20 cellular contexts compared by ENCODE assay signal in the genomic region with DNA sequence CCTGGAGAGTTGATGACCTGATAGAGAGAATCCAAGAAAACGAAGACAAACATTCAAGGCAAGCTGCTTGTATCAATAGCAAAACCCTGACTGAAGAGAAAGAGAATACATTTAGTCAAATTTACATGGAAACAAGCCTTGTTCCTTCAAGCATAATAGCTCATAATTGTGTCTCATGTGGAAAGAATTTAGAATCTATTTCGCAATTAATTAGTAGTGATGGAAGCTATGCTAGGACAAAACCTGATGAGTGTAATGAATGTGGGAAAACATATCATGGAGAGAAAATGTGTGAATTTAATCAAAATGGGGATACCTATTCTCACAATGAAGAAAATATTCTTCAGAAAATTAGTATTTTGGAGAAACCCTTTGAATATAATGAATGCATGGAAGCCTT. TPM values are rescaled to one million over a fixed set of nuclear protein-coding genes. Genes with fewer than 3 reads are reported as not detected.
DNase-seq lines count a peak whose midpoint lies in the region; TF ChIP-seq lines count a peak whose summit lies in the region.
"Had no signal": no experiment of that assay in that cellular context is flagged by ENCODE, and none has a peak within 500 bp of the region (broad histone marks: within the 10 kb centered on the region; RNA-seq: fewer than 3 reads in every experiment).

No MANE protein-coding gene starts in this region.

- H3K9me2 ChIP-seq in PC-9 (ENCODE audit: insufficient read depth), result no peaks in the 10 kb centered on the region

- intact Hi-C loops in PC-9 (cut with micrococcal nuclease; ENCODE audit: unreplicated experiment), result no loop called here

- CTCF ChIA-PET in CD8-positive, alpha-beta memory T cell (lab: Charles Lee), result no interaction called here
- CTCF ChIA-PET in PC-9 (lab: Charles Lee), result no interaction called here

- H3F3A ChIP-seq in PC-9 (ENCODE audit: insufficient read depth, low read depth), result peaks cover 44% of the 10 kb centered on the region

- BruUV-seq in PC-9 (replicated peaks; lab: Mats Ljungman, UMichigan), result no TSS peak

- H3K4me1 Mint-ChIP-seq in CD8-positive, alpha-beta memory T cell, result no peaks in the 10 kb centered on the region
- H3K4me1 Mint-ChIP-seq: activated naive CD8-positive, alpha-beta T cell treated with anti-CD3 and anti-CD28 coated beads for 36 hours; nephron had no signal

- no peak overlapping the region for H3K4me3 Mint-ChIP-seq in CD8-positive, alpha-beta memory T cell
- H3K4me3 Mint-ChIP-seq: activated naive CD8-positive, alpha-beta T cell treated with anti-CD3 and anti-CD28 coated beads for 36 hours; nephron had no signal

- no peak overlapping the region for H2AFZ ChIP-seq in PC-9

- no peaks in the 10 kb centered on the region for H3K79me2 ChIP-seq in PC-9 (ENCODE audit: low read depth)

- H3K4me1 ChIP-seq in CD8-positive, alpha-beta memory T cell (ENCODE audit: insufficient read depth, low read length), result no peaks in the 10 kb centered on the region
- no peaks in the 10 kb centered on the region for H3K4me1 ChIP-seq in PC-9 (replicated peaks; ENCODE audit: insufficient read depth)
- H3K4me1 ChIP-seq: pancreas, testis, vagina had no signal

- peaks cover 80% of the 10 kb centered on the region for H3K9me3 ChIP-seq in CD8-positive, alpha-beta memory T cell (ENCODE audit: low read length)
- H3K9me3 ChIP-seq in PC-9 (ENCODE audit: insufficient read depth, low read depth), result peaks cover 100% of the 10 kb centered on the region
- H3K9me3 ChIP-seq: testis had no signal

- POLR2A ChIA-PET in CD8-positive, alpha-beta memory T cell (lab: Charles Lee), result no interaction called here
- POLR2A ChIA-PET in PC-9 (lab: Charles Lee; ENCODE audit: unreplicated experiment), result no interaction called here

- DNase-seq in CD8-positive, alpha-beta memory T cell, result no peak
- DNase-seq in PC-9 (no peak), fibroblast of gingiva (ENCODE audit: low read depth) (peak; percentile 12), renal cortical epithelial cell (ENCODE audit: low read depth) (peak; percentile 21), NCI-H345 (lab: John Stamatoyannopoulos, UW) (no peak), islet precursor cell (no peak)
- DNase-seq in activated CD8-positive, alpha-beta memory T cell treated with anti-CD3 and anti-CD28 coated beads, Interleukin-2, amount 50 U/mL, for 4 hours, result no peak
- DNase-seq: activated CD4-positive, alpha-beta T cell treated with anti-CD3 and anti-CD28 coated beads for 1 hour; activated CD8-positive, alpha-beta memory T cell treated with anti-CD3 and anti-CD28 coated beads for 24 hours; activated naive CD8-positive, alpha-beta T cell treated with anti-CD3 and anti-CD28 coated beads for 36 hours; brain microvascular endothelial cell; NCI-H1092; NCI-H187 treated with DMSO at 0.1 percent for 48 hours; NCI-H774; pancreas; SHP77 treated with DMSO at 0.1 percent for 48 hours; T-cell; testis had no signal

- peaks cover 43 to 92% (median 81%) of the 10 kb centered on the region in 3 donors for H3K36me3 Mint-ChIP-seq in CD8-positive, alpha-beta memory T cell

- TF ChIP-seq CTCF in PC-9 (conservative IDR thresholded peaks at IDR 0.05), result no peak

- no peak overlapping the region for H3K27ac Mint-ChIP-seq in CD8-positive, alpha-beta memory T cell
- H3K27ac Mint-ChIP-seq: nephron, T-cell had no signal

- H3K27ac ChIP-seq in CD8-positive, alpha-beta memory T cell (ENCODE audit: low read depth, low read length), result no peak overlapping the region
- no peak overlapping the region for H3K27ac ChIP-seq in PC-9
- H3K27ac ChIP-seq: brain microvascular endothelial cell, pancreas, testis, vagina had no signal

- peaks cover 57% of the 10 kb centered on the region for H3K36me3 ChIP-seq in CD8-positive, alpha-beta memory T cell (ENCODE audit: insufficient read depth, low read length)
- H3K36me3 ChIP-seq in PC-9 (ENCODE audit: low read depth), result peaks cover 84% of the 10 kb centered on the region

- no peaks in the 10 kb centered on the region for H3K27me3 ChIP-seq in CD8-positive, alpha-beta memory T cell (ENCODE audit: insufficient read depth, low read length, poor library complexity, severe bottlenecking)
- H3K27me3 ChIP-seq in PC-9 (ENCODE audit: insufficient read depth, low read depth), result no peaks in the 10 kb centered on the region
- H3K27me3 ChIP-seq: brain microvascular endothelial cell, pancreas, testis, vagina had no signal

- no peak overlapping the region for H3K4me2 ChIP-seq in PC-9

- H4K20me1 ChIP-seq in PC-9 (ENCODE audit: insufficient read depth), result no peaks in the 10 kb centered on the region

- H3K27me3 Mint-ChIP-seq in CD8-positive, alpha-beta memory T cell, result peaks cover 0 to 3% of the 10 kb centered on the region in 2 donors
- H3K27me3 Mint-ChIP-seq: activated naive CD8-positive, alpha-beta T cell treated with anti-CD3 and anti-CD28 coated beads for 36 hours; T-cell had no signal

- H3K9me3 Mint-ChIP-seq in CD8-positive, alpha-beta memory T cell, result peaks cover 72 to 99% (median 95%) of the 10 kb centered on the region in 5 donors

- H3K4me3 ChIP-seq in CD8-positive, alpha-beta memory T cell (ENCODE audit: low read length), result peak overlapping the region; percentile 12
- 0 out of 2 replicates have a peak overlapping the region, but pooled peaks have one; percentile 4 for H3K4me3 ChIP-seq in PC-9
- H3K4me3 ChIP-seq: pancreas, testis, vagina had no signal

RNA-seq across cellular contexts. Expression of a gene that starts 18.0 kb away (rescaled TPM):
- total RNA-seq in CD8-positive, alpha-beta memory T cell, result 1 to 10 TPM; 9.3 to 9.6 TPM
- 4.2 TPM for polyA plus RNA-seq in CD8-positive, alpha-beta memory T cell
- total RNA-seq in PC-9 (2021) (10.1 and 12.4 TPM in 2 replicates), renal cortical epithelial cell (8.9 and 20.8 TPM in 2 replicates)

Comparison
In these comparisons a context has a peak if more than half of its experiments do, and no peak if none do; other contexts are left out.
1. DNase-seq: peak in fibroblast of gingiva (single experiment) and renal cortical epithelial cell (single experiment); none in CD8-positive, alpha-beta memory T cell (0 of 5), PC-9 (0 of 2), NCI-H345 (single experiment), activated CD8-positive, alpha-beta memory T cell treated with anti-CD3 and anti-CD28 coated beads, Interleukin-2, amount 50 U/mL, for 4 hours (single experiment) and islet precursor cell (single experiment).